ENCODE assay signal across 9 cellular contexts in genomic region chr16:86396918-86397317, GRCh38.
DNase-seq lines count a peak whose midpoint lies in the region; ATAC-seq and TF ChIP-seq lines count a peak whose summit lies in the region.
"Had no signal": no experiment of that assay in that cellular context is flagged by ENCODE, and none has a peak within 500 bp of the region (broad histone marks: within the 10 kb centered on the region; RNA-seq: fewer than 3 reads in every experiment).

No MANE protein-coding gene starts in this region.

- no peak for TF ChIP-seq POLR2A in spleen (IDR thresholded peaks at IDR 0.05)

- H3K27ac ChIP-seq in mucosa of rectum (ENCODE audit: low read depth in 2 of 2, low read length in 2 of 2) (peak overlapping the region; percentile 67 to 82), spleen (no peak overlapping the region), substantia nigra (ENCODE audit: low read depth, low read length, poor library complexity, severe bottlenecking) (no peak overlapping the region)

- no peaks in the 10 kb centered on the region for H3K36me3 ChIP-seq in mucosa of rectum (ENCODE audit: control insufficient read depth in 2 of 2, insufficient read depth in 2 of 2, low read length in 2 of 2)
- H3K36me3 ChIP-seq in spleen, result no peaks in the 10 kb centered on the region

- DNase-seq in AG04449 (ENCODE audit: low read depth, low spot score), result peak; percentile 65
- DNase-seq in M059J (ENCODE audit: low read depth), result peak; percentile 98
- peak; percentile 68 for DNase-seq in dedifferentiated amniotic fluid mesenchymal stem cell (ENCODE audit: extremely low spot score)
- no peak for DNase-seq in Right ventricle myocardium inferior (ENCODE audit: missing footprints)
- DNase-seq in spleen, result no peak
- DNase-seq in DMS153 (lab: John Stamatoyannopoulos, UW), result no peak
- DNase-seq in substantia nigra (lab: John Stamatoyannopoulos, UW), result no peak
- DNase-seq: NCI-H1930 had no signal

- H3K27me3 ChIP-seq in mucosa of rectum (ENCODE audit: control insufficient read depth in 2 of 2, insufficient read depth in 2 of 2, low read length in 2 of 2), result no peaks in the 10 kb centered on the region
- H3K27me3 ChIP-seq in spleen (replicated peaks in 1 of 7), result peaks cover 0 to 45% (median 0%) of the 10 kb centered on the region in 7 donors

- peak overlapping the region; percentile 44 for H3K4me3 ChIP-seq in AG04449 (ENCODE audit: low read depth, low read length)
- no peak overlapping the region for H3K4me3 ChIP-seq in mucosa of rectum (ENCODE audit: low read length in 2 of 2)
- no peak overlapping the region for H3K4me3 ChIP-seq in spleen

- H3K9ac ChIP-seq in mucosa of rectum (ENCODE audit: low read depth in 1 of 2, low read length in 2 of 2), result no peak overlapping the region

- CTCF ChIA-PET in AG04449 (lab: Yijun Ruan, JAX), result interaction anchor here (0.9 to 1.5 kb wide), 5 partner anchors 8 to 324 kb away, joined by 3 to 5 read pairs (median 3); no protein-coding TSS in a partner anchor

- intact Hi-C loops in Right ventricle myocardium inferior (cut with DNase I), result no loop called here
- intact Hi-C loops in spleen (cut with DNase I; ENCODE audit: low total_unique reads), result no loop called here

- 67 to 74% (median 71%) methylated on average over 9 of the region's 9 CpGs for WGBS in spleen, 5 donors

- POLR2A ChIA-PET in AG04449 (lab: Yijun Ruan, JAX), result interaction anchor here (1.1 to 1.4 kb wide), 4 partner anchors 9 to 43 kb away, joined by 3 to 4 read pairs (median 3); no protein-coding TSS in a partner anchor

- ATAC-seq in Right ventricle myocardium inferior, result no peak

- H3K4me1 ChIP-seq in mucosa of rectum (ENCODE audit: control insufficient read depth in 2 of 2, insufficient read depth in 2 of 2, low read length in 2 of 2) (no peaks in the 10 kb centered on the region), spleen (no peaks in the 10 kb centered on the region)

- H3K9me3 ChIP-seq in mucosa of rectum (ENCODE audit: control insufficient read depth in 2 of 2, low read length in 2 of 2) (no peaks in the 10 kb centered on the region), spleen (no peaks in the 10 kb centered on the region)

- no peak for TF ChIP-seq CTCF in AG04449 (IDR thresholded peaks at IDR 0.05; ENCODE audit: insufficient read depth, low read length, missing control alignments)
- no peak for TF ChIP-seq CTCF in spleen (IDR thresholded peaks at IDR 0.05 in 8 of 11, conservative IDR thresholded peaks at IDR 0.05 in 3 of 11)

Comparison
In these comparisons a context has a peak if more than half of its experiments do, and no peak if none do; other contexts are left out.
1. DNase-seq: peak in AG04449 (single experiment), M059J (single experiment) and dedifferentiated amniotic fluid mesenchymal stem cell (single experiment); none in Right ventricle myocardium inferior (single experiment), spleen (single experiment), DMS153 (single experiment) and substantia nigra (0 of 49).
2. H3K27ac ChIP-seq: peak in mucosa of rectum (2 of 2); none in spleen (0 of 8) and substantia nigra (single experiment).